ENCODE assay signal across 14 cellular contexts in the genomic region with DNA sequence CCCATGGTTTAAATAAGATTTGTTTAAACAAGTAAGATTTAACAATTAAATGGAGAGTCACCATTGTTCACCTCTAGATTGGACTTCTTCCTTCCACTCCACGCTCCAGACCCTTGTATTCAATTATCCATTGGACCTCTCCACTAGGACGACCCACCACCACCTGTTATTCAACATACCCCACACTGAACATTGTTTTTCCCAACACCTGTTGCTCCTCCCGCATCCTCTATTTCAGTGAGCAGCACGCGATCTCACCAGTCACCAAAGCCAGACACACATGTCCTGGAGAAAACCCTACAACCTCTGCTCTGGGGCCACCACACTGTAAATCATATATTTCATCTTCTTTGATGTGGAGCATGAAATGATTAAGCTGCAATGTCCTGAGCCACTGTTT. TPM values are rescaled to one million over a fixed set of nuclear protein-coding genes. Genes with fewer than 3 reads are reported as not detected.
DNase-seq lines count a peak whose midpoint lies in the region; TF ChIP-seq lines count a peak whose summit lies in the region.
"Had no signal": no experiment of that assay in that cellular context is flagged by ENCODE, and none has a peak within 500 bp of the region (broad histone marks: within the 10 kb centered on the region; RNA-seq: fewer than 3 reads in every experiment).

No MANE protein-coding gene starts in this region.

- H3K27ac Mint-ChIP-seq in T-helper 1 cell treated with Interleukin-12 subunit alpha and Interleukin-12 subunit beta and Interleukin-4 antibody, amounts not matched to agents 30 μg/mL and 1 μg/mL, for 36 hours = peak overlapping the region; percentile 77
- H3K27ac Mint-ChIP-seq in endothelial cell (ENCODE audit: unreplicated experiment) (no peak overlapping the region), osteocyte (ENCODE audit: unreplicated experiment) (peak overlapping the region; percentile 93)

- no peaks in the 10 kb centered on the region for H3F3A ChIP-seq in Loucy (ENCODE audit: low read depth)

- no peaks in the 10 kb centered on the region for H3K27me3 Mint-ChIP-seq in T-helper 1 cell treated with Interleukin-12 subunit alpha and Interleukin-12 subunit beta and Interleukin-4 antibody, amounts not matched to agents 30 μg/mL and 1 μg/mL, for 36 hours (ENCODE audit: low read depth)
- H3K27me3 Mint-ChIP-seq in endothelial cell (ENCODE audit: unreplicated experiment) = peaks cover 5% of the 10 kb centered on the region
- H3K27me3 Mint-ChIP-seq in osteocyte (ENCODE audit: unreplicated experiment) = no peaks in the 10 kb centered on the region

- H3K79me2 ChIP-seq in Loucy (ENCODE audit: insufficient read depth, low read length) = no peaks in the 10 kb centered on the region

- H3K4me1 ChIP-seq in Loucy (ENCODE audit: insufficient read depth, low read length, poor library complexity, severe bottlenecking) = peaks cover 11% of the 10 kb centered on the region

- no peaks in the 10 kb centered on the region for H3K9me2 ChIP-seq in Loucy (replicated peaks; ENCODE audit: low read depth, low read length)

- no peaks in the 10 kb centered on the region for H4K20me1 ChIP-seq in Loucy (ENCODE audit: insufficient read depth, low read length, poor library complexity, severe bottlenecking)

- no peak overlapping the region for H3K9ac ChIP-seq in Loucy (ENCODE audit: low read depth, low read length, poor library complexity, severe bottlenecking)

- H3K36me3 ChIP-seq in Loucy (ENCODE audit: insufficient read depth, low read length) = peaks cover 5% of the 10 kb centered on the region; the same call in 1 of the 2 replicates

- no peak for DNase-seq in T-helper 1 cell
- DNase-seq in endothelial cell (ENCODE audit: low spot score) = no peak
- no peak for DNase-seq in osteocyte (ENCODE audit: extremely low spot score, unreplicated experiment)
- DNase-seq in cerebellum (ENCODE audit: low spot score) = no peak
- DNase-seq in kidney tubule cell (ENCODE audit: low spot score) = no peak
- no peak for DNase-seq in NCI-H2227 treated with DMSO at 0.1 percent for 48 hours (lab: John Stamatoyannopoulos, UW)
- DNase-seq: activated CD8-positive, alpha-beta memory T cell treated with anti-CD3 and anti-CD28 coated beads for 24 hours; dorsolateral prefrontal cortex; upper lobe of left lung had no signal

- peak overlapping the region; percentile 65 for H3K4me2 ChIP-seq in Loucy (ENCODE audit: low read depth, low read length, poor library complexity, severe bottlenecking)

- H3K27me3 ChIP-seq in Loucy (ENCODE audit: insufficient read depth, low read length, poor library complexity, severe bottlenecking) = no peaks in the 10 kb centered on the region
- H3K27me3 ChIP-seq: adrenal gland, dorsolateral prefrontal cortex, upper lobe of left lung had no signal

- H3K4me1 Mint-ChIP-seq in T-helper 1 cell treated with Interleukin-12 subunit alpha and Interleukin-12 subunit beta and Interleukin-4 antibody, amounts not matched to agents 30 μg/mL and 1 μg/mL, for 36 hours (ENCODE audit: low read depth) = peaks cover 25% of the 10 kb centered on the region
- H3K4me1 Mint-ChIP-seq in endothelial cell (ENCODE audit: unreplicated experiment) (peaks cover 17% of the 10 kb centered on the region), osteocyte (ENCODE audit: unreplicated experiment) (peaks cover 24% of the 10 kb centered on the region)

- H3K9me3 Mint-ChIP-seq in T-helper 1 cell treated with Interleukin-12 subunit alpha and Interleukin-12 subunit beta and Interleukin-4 antibody, amounts not matched to agents 30 μg/mL and 1 μg/mL, for 36 hours = no peaks in the 10 kb centered on the region
- H3K9me3 Mint-ChIP-seq in endothelial cell (ENCODE audit: unreplicated experiment) = no peaks in the 10 kb centered on the region
- H3K9me3 Mint-ChIP-seq in osteocyte (ENCODE audit: unreplicated experiment) = no peaks in the 10 kb centered on the region

- TF ChIP-seq CTCF in Loucy (conservative IDR thresholded peaks at IDR 0.05; ENCODE audit: low read length) = 0 out of 2 replicates have a peak, but pooled peaks have one; percentile 12
- TF ChIP-seq CTCF in endothelial cell (IDR thresholded peaks at IDR 0.05; ENCODE audit: unreplicated experiment) = no peak
- no peak for TF ChIP-seq CTCF in osteocyte (IDR thresholded peaks at IDR 0.05)

- no peaks in the 10 kb centered on the region for H3K9me3 ChIP-seq in Loucy (ENCODE audit: insufficient read depth, low read depth, low read length)
- H3K9me3 ChIP-seq: adrenal gland, upper lobe of left lung had no signal

- H3K36me3 Mint-ChIP-seq in T-helper 1 cell treated with Interleukin-12 subunit alpha and Interleukin-12 subunit beta and Interleukin-4 antibody, amounts not matched to agents 30 μg/mL and 1 μg/mL, for 36 hours (ENCODE audit: low read depth) = peaks cover 7% of the 10 kb centered on the region
- peaks cover 6% of the 10 kb centered on the region for H3K36me3 Mint-ChIP-seq in endothelial cell (ENCODE audit: low read depth, unreplicated experiment)
- H3K36me3 Mint-ChIP-seq in osteocyte (ENCODE audit: unreplicated experiment) = peaks cover 8% of the 10 kb centered on the region

- peak overlapping the region; percentile 66; the same call in 1 of the 2 replicates for H2AFZ ChIP-seq in Loucy (ENCODE audit: low read length)

- H3K4me3 ChIP-seq in Loucy (ENCODE audit: low read length, poor library complexity, severe bottlenecking) = no peak overlapping the region

- H3K4me3 Mint-ChIP-seq in T-helper 1 cell treated with Interleukin-12 subunit alpha and Interleukin-12 subunit beta and Interleukin-4 antibody, amounts not matched to agents 30 μg/mL and 1 μg/mL, for 36 hours = no peak overlapping the region
- peak overlapping the region; percentile 76 for H3K4me3 Mint-ChIP-seq in endothelial cell (ENCODE audit: unreplicated experiment)
- H3K4me3 Mint-ChIP-seq in osteocyte (ENCODE audit: unreplicated experiment) = peak overlapping the region; percentile 71

RNA-seq across cellular contexts. Expression of a gene that starts 28.6 kb away (rescaled TPM):
- total RNA-seq in endothelial cell (ENCODE audit: unreplicated experiment) (58.1 TPM), osteocyte (94.4 and 98.5 TPM in 2 replicates), cerebellum (39.7 TPM)

RNA-seq across cellular contexts. Expression of a gene that starts 33.1 kb away (rescaled TPM):
- not detected for total RNA-seq in endothelial cell (ENCODE audit: unreplicated experiment)
- total RNA-seq in osteocyte = not detected in 2 replicates
- not detected for total RNA-seq in cerebellum
- total RNA-seq: A172, adrenal gland, RPMI7951 had no signal

RNA-seq across cellular contexts. Expression of a gene that starts 51.2 kb away (rescaled TPM):
- total RNA-seq in endothelial cell (ENCODE audit: unreplicated experiment) (1.0 TPM), osteocyte (10.4 and 12.4 TPM in 2 replicates), cerebellum (4.7 TPM)
